In the genomic region with DNA sequence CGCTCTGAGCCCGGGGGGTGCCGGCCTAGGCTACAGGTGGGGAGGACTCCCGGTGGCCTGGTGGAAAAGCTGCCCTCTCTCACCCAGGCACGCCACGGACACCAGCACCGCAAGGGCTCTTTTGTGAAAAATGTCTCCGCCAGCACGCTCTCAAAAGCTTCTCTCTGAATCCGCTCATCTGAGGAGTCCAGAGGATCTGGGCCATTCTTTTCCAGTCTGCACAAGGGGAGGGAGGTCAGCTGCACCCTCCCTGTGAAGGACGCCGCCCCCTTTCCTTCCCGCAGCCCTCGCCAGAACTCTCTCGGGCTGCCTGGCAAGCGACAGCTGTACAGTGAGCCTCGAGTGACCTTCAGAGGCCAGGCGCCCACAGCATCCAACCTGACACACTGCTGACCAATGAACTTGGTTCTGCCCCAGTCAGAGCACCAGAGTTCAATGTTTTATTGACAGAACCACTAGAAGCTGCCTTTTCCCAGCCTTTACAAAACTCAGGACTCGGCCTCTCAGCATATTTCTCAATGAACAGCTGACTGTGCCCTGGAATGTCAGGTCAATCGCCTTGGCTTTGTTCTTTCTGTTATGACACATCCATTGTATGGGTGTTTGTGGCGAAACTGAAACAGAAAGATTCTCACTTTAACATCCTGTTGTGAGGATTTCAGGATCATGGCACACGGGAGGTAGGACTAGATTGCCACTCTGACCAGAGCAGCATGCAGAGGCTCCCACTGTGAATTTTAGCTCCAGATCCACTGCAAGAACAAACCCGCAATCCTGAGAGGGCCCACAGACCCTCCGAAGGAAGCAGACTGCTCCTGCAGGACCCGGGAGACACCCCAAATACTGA, we compare ENCODE assay signal across 8 cellular contexts. TPM values are rescaled to one million over a fixed set of nuclear protein-coding genes. Genes with fewer than 3 reads are reported as not detected.
A peak's percentile ranks its signal among the peaks of the same experiment; 100 is the strongest.
DNase-seq lines count a peak whose midpoint lies in the region; ATAC-seq and TF ChIP-seq lines count a peak whose summit lies in the region.

No MANE protein-coding gene starts in this region.

- in situ Hi-C loops in astrocyte of the spinal cord (cut with HindIII; ENCODE audit: low sequenced_read_pairs): no loop called here

- H3K4me2 ChIP-seq in Karpas-422 (ENCODE audit: low read depth, low read length, poor library complexity, severe bottlenecking): peak overlapping the region; percentile 78

- H3K4me1 ChIP-seq in Karpas-422 (ENCODE audit: low read length): peaks cover 71% of the 10 kb centered on the region

- no peak for TF ChIP-seq CTCF in astrocyte of the spinal cord (IDR thresholded peaks at IDR 0.05; ENCODE audit: low read depth, low read length)

- peak overlapping the region; percentile 72 for H3K27ac ChIP-seq in Karpas-422 (ENCODE audit: low read length)

- no peaks in the 10 kb centered on the region for H3K9me3 ChIP-seq in Karpas-422 (ENCODE audit: low read length)

- no peaks in the 10 kb centered on the region for H3K79me2 ChIP-seq in Karpas-422 (ENCODE audit: low read length)

- no peak for ATAC-seq in HG03025 (IDR thresholded peaks at IDR 0.05; ENCODE audit: low FRiP score, unreplicated experiment)

- no peaks in the 10 kb centered on the region; the same call in 1 of the 2 replicates for H3K36me3 ChIP-seq in Karpas-422 (ENCODE audit: insufficient read depth, low read length)

- H3K4me3 ChIP-seq in Karpas-422 (ENCODE audit: low read length): peak overlapping the region; percentile 66
- peak overlapping the region; percentile 50 for H3K4me3 ChIP-seq in astrocyte of the spinal cord (ENCODE audit: low read depth, low read length)

- H3K27me3 ChIP-seq in Karpas-422 (ENCODE audit: low read length): no peaks in the 10 kb centered on the region

- peak overlapping the region; percentile 65 for H2AFZ ChIP-seq in Karpas-422 (ENCODE audit: low read length)

- peak; percentile 40 for DNase-seq in SIG-M5 treated with dmso at 0.1 percent for 504 hours (lab: John Stamatoyannopoulos, UW; ENCODE audit: unreplicated experiment)
- DNase-seq in SIG-M5 (lab: John Stamatoyannopoulos, UW): no peak
- peak; percentile 52 for DNase-seq in Karpas-422
- peak; percentile 92 for DNase-seq in astrocyte of the spinal cord (ENCODE audit: low read depth, low spot score)
- peak; percentile 74 for DNase-seq in hepatic stellate cell (ENCODE audit: low spot score)
- DNase-seq in putamen (ENCODE audit: low spot score): peak; percentile 50
- no peak for DNase-seq in SKM-1 (lab: John Stamatoyannopoulos, UW; ENCODE audit: unreplicated experiment)

- H4K20me1 ChIP-seq in Karpas-422 (ENCODE audit: insufficient read depth, low read depth, low read length): no peaks in the 10 kb centered on the region

- H3K9me2 ChIP-seq in Karpas-422 (replicated peaks; ENCODE audit: insufficient read depth, low read length): no peaks in the 10 kb centered on the region

- peak overlapping the region; percentile 80 for H3K9ac ChIP-seq in Karpas-422 (ENCODE audit: low read length)

RNA-seq across cellular contexts. Expression of a gene that starts 26.7 kb away (rescaled TPM):
- total RNA-seq in Karpas-422 (2014; rRNA removed; shearing (Covaris generic); ENCODE audit: low replicate concordance): 55.6 and 107 TPM in 2 replicates

RNA-seq across cellular contexts. Expression of a gene that starts 34.8 kb away (rescaled TPM):
- total RNA-seq in Karpas-422 (2014; rRNA removed; shearing (Covaris generic); ENCODE audit: low replicate concordance): 0.22 TPM in 1 of 2 replicates, not detected in the other

Comparison
In these comparisons a context has a peak if more than half of its experiments do, and no peak if none do; other contexts are left out.
1. DNase-seq: peak in SIG-M5 treated with dmso at 0.1 percent for 504 hours (single experiment), Karpas-422 (single experiment), astrocyte of the spinal cord (single experiment), hepatic stellate cell (single experiment) and putamen (single experiment); none in SIG-M5 (single experiment) and SKM-1 (single experiment).